In genomic region chr10:73577788-73578187, GRCh38 we compare ENCODE assay signal across 10 cellular contexts. TPM values are rescaled to one million over a fixed set of nuclear protein-coding genes. Genes with fewer than 3 reads are reported as not detected.
DNase-seq lines count a peak whose midpoint lies in the region; ATAC-seq, FAIRE-seq and TF ChIP-seq lines count a peak whose summit lies in the region.
"Had no signal": no experiment of that assay in that cellular context is flagged by ENCODE, and none has a peak within 500 bp of the region (broad histone marks: within the 10 kb centered on the region; RNA-seq: fewer than 3 reads in every experiment).

No MANE protein-coding gene starts in this region.

- TF ChIP-seq EP300 in gastroesophageal sphincter (IDR thresholded peaks at IDR 0.05): no peak

- H3K4me1 Mint-ChIP-seq in WTC11: peaks cover 6% of the 10 kb centered on the region
- peaks cover 21% of the 10 kb centered on the region for H3K4me1 Mint-ChIP-seq in nephron

- H3K4me3 ChIP-seq in gastroesophageal sphincter: no peak overlapping the region
- H3K4me3 ChIP-seq: SJSA1 had no signal

- H3K27ac Mint-ChIP-seq in WTC11 (peak overlapping the region; percentile 86), nephron (peak overlapping the region; percentile 47 to 55 (median 53))

- peaks cover 8 to 53% (median 10%) of the 10 kb centered on the region in 3 donors for H3K4me1 ChIP-seq in gastroesophageal sphincter
- H3K4me1 ChIP-seq: SJSA1 had no signal

- no peak for FAIRE-seq in GM19239 (lab: Jason Lieb, UNC)

- CTCF ChIA-PET in WTC11 (lab: Charles Lee): interaction anchor here (1.4 kb wide), 2 partner anchors 48 to 66 kb away, joined by 3 read pairs; no protein-coding TSS in a partner anchor

- POLR2A ChIA-PET in WTC11 (lab: Charles Lee): interaction anchor here (2.5 kb wide), 1 partner anchor 13 kb away, joined by 6 read pairs; the partner anchor contains the start of gene USP54

- H3K27me3 Mint-ChIP-seq in WTC11 (ENCODE audit: low read depth) (no peaks in the 10 kb centered on the region), nephron (ENCODE audit: low read depth) (peaks cover 3% of the 10 kb centered on the region)

- H3K9me3 Mint-ChIP-seq in WTC11 (no peaks in the 10 kb centered on the region), nephron (no peaks in the 10 kb centered on the region)

- H3K27me3 ChIP-seq in gastroesophageal sphincter: no peaks in the 10 kb centered on the region
- H3K27me3 ChIP-seq: SJSA1 had no signal

- ATAC-seq in WTC11 (peak; percentile 55), gastroesophageal sphincter (peak; percentile 90), HG03025 (IDR thresholded peaks at IDR 0.05; ENCODE audit: low FRiP score, unreplicated experiment) (no peak)

- TF ChIP-seq CTCF in 22Rv1 (IDR thresholded peaks at IDR 0.05): no peak
- no peak for TF ChIP-seq CTCF in WTC11 (IDR thresholded peaks at IDR 0.05)
- TF ChIP-seq CTCF in gastroesophageal sphincter (IDR thresholded peaks at IDR 0.05): no peak
- no peak for TF ChIP-seq CTCF in nephron (IDR thresholded peaks at IDR 0.05; ENCODE audit: unreplicated experiment in 3 of 3)

- H3K36me3 ChIP-seq in gastroesophageal sphincter: no peaks in the 10 kb centered on the region
- H3K36me3 ChIP-seq: SJSA1 had no signal

- H3K9me3 ChIP-seq in gastroesophageal sphincter: no peaks in the 10 kb centered on the region
- H3K9me3 ChIP-seq: SJSA1 had no signal

- H3K4me3 Mint-ChIP-seq in WTC11: no peak overlapping the region
- peak overlapping the region in 1 of 3 experiments; percentile 45 for H3K4me3 Mint-ChIP-seq in nephron

- H3K36me3 Mint-ChIP-seq in WTC11: peaks cover 3% of the 10 kb centered on the region; the same call in 1 of the 2 replicates
- H3K36me3 Mint-ChIP-seq in nephron (ENCODE audit: low read depth): peaks cover 16% of the 10 kb centered on the region

- peak overlapping the region; percentile 91 for H3K27ac ChIP-seq in 22Rv1
- peak overlapping the region; percentile 82 to 99 (median 88) for H3K27ac ChIP-seq in gastroesophageal sphincter
- H3K27ac ChIP-seq: SJSA1 had no signal

- TF ChIP-seq POLR2A in gastroesophageal sphincter (IDR thresholded peaks at IDR 0.05): no peak

- WGBS in gastroesophageal sphincter (ENCODE audit: low coverage in 1 of 2), 2 donors: 27% methylated on average over 1 of the region's 1 CpG; no CpG with 5 or more reads in 1 of the 2 donors

- DNase-seq in WTC11 (ENCODE audit: low spot score) (no peak), NOMO-1 (lab: John Stamatoyannopoulos, UW; ENCODE audit: unreplicated experiment in 2 of 2) (no peak), GM19239 (ENCODE audit: insufficient read length, low spot score) (no peak)
- no peak for DNase-seq in effector CD8-positive, alpha-beta T cell (lab: John Stamatoyannopoulos, UW)
- DNase-seq: glutamatergic neuron had no signal

TF ChIP-seq in WTC11, 78 proteins besides CTCF, POLR2A, EP300 and RAD21:
- TF ChIP-seq IRF1 (CRISPR knock-in tag; IDR thresholded peaks at IDR 0.05) (no peak), IRF2 (CRISPR knock-in tag; IDR thresholded peaks at IDR 0.05; ENCODE audit: borderline replicate concordance, low read depth) (no peak), ATF3 (CRISPR knock-in tag; conservative IDR thresholded peaks at IDR 0.05) (no peak), ZNF512 (CRISPR knock-in tag; IDR thresholded peaks at IDR 0.05; ENCODE audit: borderline replicate concordance) (no peak), STAT6 (CRISPR knock-in tag; conservative IDR thresholded peaks at IDR 0.05; ENCODE audit: low read depth) (no peak), OVOL2 (CRISPR knock-in tag; IDR thresholded peaks at IDR 0.05; ENCODE audit: borderline replicate concordance) (no peak)
- TF ChIP-seq, protein P1, sequence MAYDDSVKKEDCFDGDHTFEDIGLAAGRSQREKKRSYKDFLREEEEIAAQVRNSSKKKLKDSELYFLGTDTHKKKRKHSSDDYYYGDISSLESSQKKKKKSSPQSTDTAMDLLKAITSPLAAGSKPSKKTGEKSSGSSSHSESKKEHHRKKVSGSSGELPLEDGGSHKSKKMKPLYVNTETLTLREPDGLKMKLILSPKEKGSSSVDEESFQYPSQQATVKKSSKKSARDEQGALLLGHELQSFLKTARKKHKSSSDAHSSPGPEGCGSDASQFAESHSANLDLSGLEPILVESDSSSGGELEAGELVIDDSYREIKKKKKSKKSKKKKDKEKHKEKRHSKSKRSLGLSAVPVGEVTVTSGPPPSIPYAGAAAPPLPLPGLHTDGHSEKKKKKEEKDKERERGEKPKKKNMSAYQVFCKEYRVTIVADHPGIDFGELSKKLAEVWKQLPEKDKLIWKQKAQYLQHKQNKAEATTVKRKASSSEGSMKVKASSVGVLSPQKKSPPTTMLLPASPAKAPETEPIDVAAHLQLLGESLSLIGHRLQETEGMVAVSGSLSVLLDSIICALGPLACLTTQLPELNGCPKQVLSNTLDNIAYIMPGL (CRISPR knock-in tag; IDR thresholded peaks at IDR 0.05): no peak
- TF ChIP-seq, protein P2, sequence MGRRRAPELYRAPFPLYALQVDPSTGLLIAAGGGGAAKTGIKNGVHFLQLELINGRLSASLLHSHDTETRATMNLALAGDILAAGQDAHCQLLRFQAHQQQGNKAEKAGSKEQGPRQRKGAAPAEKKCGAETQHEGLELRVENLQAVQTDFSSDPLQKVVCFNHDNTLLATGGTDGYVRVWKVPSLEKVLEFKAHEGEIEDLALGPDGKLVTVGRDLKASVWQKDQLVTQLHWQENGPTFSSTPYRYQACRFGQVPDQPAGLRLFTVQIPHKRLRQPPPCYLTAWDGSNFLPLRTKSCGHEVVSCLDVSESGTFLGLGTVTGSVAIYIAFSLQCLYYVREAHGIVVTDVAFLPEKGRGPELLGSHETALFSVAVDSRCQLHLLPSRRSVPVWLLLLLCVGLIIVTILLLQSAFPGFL (CRISPR knock-in tag; IDR thresholded peaks at IDR 0.05; ENCODE audit: borderline replicate concordance): no peak

RNA-seq across cellular contexts. Expression of gene USP54, which starts 13.4 kb away (rescaled TPM):
- total RNA-seq in WTC11 (2021): 39.8 to 43.8 TPM (median 43.3 TPM) in 3 replicates
- total RNA-seq in gastroesophageal sphincter: 100 to 1,000 TPM in 1 of 4 donors, 10 to 100 TPM in 3; 27.1 to 106 (median 53.8) TPM
